ENCODE assay signal across 17 cellular contexts in the genomic region with DNA sequence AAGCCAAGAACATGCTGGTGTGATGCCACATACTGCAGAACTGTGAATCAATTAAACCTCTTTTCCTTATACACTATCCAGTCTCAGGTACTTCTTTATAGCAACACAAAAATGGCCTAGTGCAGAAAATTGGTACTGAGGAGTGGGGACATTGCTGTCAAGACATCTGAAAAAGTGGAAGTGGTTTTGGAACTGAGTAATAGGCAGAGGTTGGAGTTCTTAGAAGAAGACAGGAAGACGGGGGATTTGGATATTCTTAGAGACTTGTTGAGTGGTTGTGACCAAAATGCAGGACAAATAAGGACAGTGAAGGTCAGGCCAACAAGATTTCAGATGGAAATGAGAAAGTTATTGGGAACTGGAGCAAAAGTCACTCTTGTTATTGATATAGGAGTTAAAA. TPM values are rescaled to one million over a fixed set of nuclear protein-coding genes. Genes with fewer than 3 reads are reported as not detected.
"Had no signal": no experiment of that assay in that cellular context is flagged by ENCODE, and none has a peak within 500 bp of the region (broad histone marks: within the 10 kb centered on the region; RNA-seq: fewer than 3 reads in every experiment).

No MANE protein-coding gene starts in this region.

- H3K27ac ChIP-seq: foreskin keratinocyte, hepatocyte, right atrium auricular region, sigmoid colon, skin epidermis, suprapubic skin, tibial artery, upper lobe of left lung, uterus had no signal

- H3K4me1 Mint-ChIP-seq: neural crest cell had no signal

- H3K36me3 ChIP-seq: right atrium auricular region, sigmoid colon, suprapubic skin, tibial artery, upper lobe of left lung, uterus had no signal

- H3K9me3 ChIP-seq: right atrium auricular region, sigmoid colon, suprapubic skin, tibial artery, upper lobe of left lung, uterus had no signal

- DNase-seq: erythroblast; foreskin keratinocyte; kidney glomerular epithelial cell; naive thymus-derived CD4-positive, alpha-beta T cell; sigmoid colon; stimulated activated CD4-positive, alpha-beta T cell treated with anti-CD3 and anti-CD28 coated beads, Interleukin-2, amount 100 ng/mL, for 48 hours; stimulated activated naive CD4-positive, alpha-beta T cell treated with Interleukin-2 at 50 U/mL for 16 hours; tibial artery; upper lobe of left lung; uterus had no signal

- H3K9me3 Mint-ChIP-seq: dendritic cell treated with granulocyte-macrophage colony-stimulating factor and Interleukin-4, amounts not matched to agents 40 ng/mL and 50 ng/mL, for 4 days; neural crest cell had no signal

- H3K4me3 ChIP-seq: hepatocyte, right atrium auricular region, sigmoid colon, skin epidermis, suprapubic skin, tibial artery, upper lobe of left lung, uterus had no signal

- H3K27me3 ChIP-seq: foreskin keratinocyte, hepatocyte, right atrium auricular region, sigmoid colon, suprapubic skin, tibial artery, upper lobe of left lung, uterus had no signal

- H3K27ac Mint-ChIP-seq: dendritic cell treated with granulocyte-macrophage colony-stimulating factor and Interleukin-4, amounts not matched to agents 40 ng/mL and 50 ng/mL, for 4 days; naive thymus-derived CD4-positive, alpha-beta T cell had no signal

- H3K4me1 ChIP-seq: right atrium auricular region, suprapubic skin, upper lobe of left lung, uterus had no signal

- H3K4me3 Mint-ChIP-seq: dendritic cell treated with granulocyte-macrophage colony-stimulating factor and Interleukin-4, amounts not matched to agents 40 ng/mL and 50 ng/mL, for 4 days; naive thymus-derived CD4-positive, alpha-beta T cell; neural crest cell had no signal

- H3K36me3 Mint-ChIP-seq: naive thymus-derived CD4-positive, alpha-beta T cell had no signal

- H3K27me3 Mint-ChIP-seq: naive thymus-derived CD4-positive, alpha-beta T cell had no signal

RNA-seq across cellular contexts. Expression of a gene that starts 31.3 kb away (rescaled TPM):
- total RNA-seq: mononuclear cell had no signal
